In the genomic region with DNA sequence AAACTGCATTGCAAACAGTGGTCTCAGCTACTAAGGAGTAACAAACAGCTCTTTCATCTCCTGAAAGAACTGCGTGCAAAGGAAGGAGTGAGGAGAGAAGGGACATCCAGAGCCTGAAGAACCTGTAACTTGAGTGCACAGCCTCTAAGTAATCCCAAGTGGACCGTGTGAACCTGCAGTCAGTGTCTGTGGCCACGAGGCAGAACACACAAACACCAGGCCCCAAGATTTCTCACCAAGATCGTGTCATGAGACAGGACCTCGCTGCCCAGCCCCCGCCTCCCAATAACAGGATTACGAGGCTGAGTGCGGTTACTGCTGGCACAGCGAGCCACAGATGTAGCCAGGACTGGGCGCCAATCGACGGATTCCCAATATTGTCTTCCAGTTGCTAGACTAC, we compare ENCODE assay signal across 10 cellular contexts.
A peak's percentile ranks its signal among the peaks of the same experiment; 100 is the strongest.
DNase-seq lines count a peak whose midpoint lies in the region; ATAC-seq and TF ChIP-seq lines count a peak whose summit lies in the region.
"Had no signal": no experiment of that assay in that cellular context is flagged by ENCODE, and none has a peak within 500 bp of the region (broad histone marks: within the 10 kb centered on the region; RNA-seq: fewer than 3 reads in every experiment).

No MANE protein-coding gene starts in this region.

- no peak overlapping the region for H3K4me3 ChIP-seq in colonic mucosa
- H3K4me3 ChIP-seq in right lobe of liver = no peak overlapping the region
- H3K4me3 ChIP-seq in stomach smooth muscle (ENCODE audit: low read length in 2 of 2) = no peak overlapping the region

- intact Hi-C loops in colonic mucosa (cut with DNase I) (no loop called here), right lobe of liver (cut with DNase I) (no loop called here)

- no peaks in the 10 kb centered on the region for H3K9me3 ChIP-seq in colonic mucosa
- H3K9me3 ChIP-seq in right lobe of liver = no peaks in the 10 kb centered on the region
- H3K9me3 ChIP-seq in stomach smooth muscle (ENCODE audit: control insufficient read depth in 2 of 2, low read length in 2 of 2) = no peaks in the 10 kb centered on the region

- no peaks in the 10 kb centered on the region for H3K36me3 Mint-ChIP-seq in activated naive CD8-positive, alpha-beta T cell treated with anti-CD3 and anti-CD28 coated beads, Interleukin-2, amount 50 U/mL, for 24 hours (ENCODE audit: low read depth)
- H3K36me3 Mint-ChIP-seq: activated naive CD4-positive, alpha-beta T cell treated with anti-CD3 and anti-CD28 coated beads, Interleukin-2, amount 50 U/mL, for 24 hours had no signal

- TF ChIP-seq POLR2A in right lobe of liver (IDR thresholded peaks at IDR 0.05) = no peak

- peak overlapping the region; percentile 79 for H3K27ac ChIP-seq in colonic mucosa
- H3K27ac ChIP-seq in right lobe of liver = peak overlapping the region; percentile 77 to 99 (median 98)
- H3K27ac ChIP-seq in stomach smooth muscle (ENCODE audit: low read length) = peak overlapping the region; percentile 60

- DNase-seq in M059J (ENCODE audit: low read depth) (peak; percentile 62), colonic mucosa (peak; percentile 38), right lobe of liver (peak; percentile 71 to 80 (median 79)), mesenteric fat pad (ENCODE audit: low spot score) (no peak)
- DNase-seq in stimulated activated CD4-positive, alpha-beta T cell treated with anti-CD3 and anti-CD28 coated beads, Interleukin-4, amount 100 ng/mL, for 1 hour = no peak
- DNase-seq in activated naive CD8-positive, alpha-beta T cell treated with anti-CD3 and anti-CD28 coated beads, Interleukin-2, amount 50 U/mL, for 24 hours = no peak
- DNase-seq: NCI-H2107 had no signal

- H3K9ac ChIP-seq in colonic mucosa (ENCODE audit: low read depth in 2 of 2, low read length in 2 of 2) (peak overlapping the region in 1 of 2 donors; percentile 36), stomach smooth muscle (ENCODE audit: low read length in 2 of 2) (no peak overlapping the region)

- no peaks in the 10 kb centered on the region for H3K27me3 ChIP-seq in colonic mucosa
- H3K27me3 ChIP-seq in right lobe of liver = no peaks in the 10 kb centered on the region
- no peaks in the 10 kb centered on the region for H3K27me3 ChIP-seq in stomach smooth muscle (ENCODE audit: control insufficient read depth in 1 of 2, insufficient read depth in 2 of 2, low read length in 2 of 2)

- no peaks in the 10 kb centered on the region for H3K4me1 Mint-ChIP-seq in activated naive CD8-positive, alpha-beta T cell treated with anti-CD3 and anti-CD28 coated beads, Interleukin-2, amount 50 U/mL, for 24 hours
- H3K4me1 Mint-ChIP-seq: activated naive CD4-positive, alpha-beta T cell treated with anti-CD3 and anti-CD28 coated beads, Interleukin-2, amount 50 U/mL, for 24 hours had no signal

- H3K36me3 ChIP-seq in colonic mucosa (no peaks in the 10 kb centered on the region), right lobe of liver (no peaks in the 10 kb centered on the region), stomach smooth muscle (ENCODE audit: control insufficient read depth in 2 of 2, insufficient read depth in 2 of 2, low read length in 2 of 2) (no peaks in the 10 kb centered on the region)

- H3K4me1 ChIP-seq in colonic mucosa (peaks cover 8% of the 10 kb centered on the region), right lobe of liver (peaks cover 0 to 84% (median 50%) of the 10 kb centered on the region in 4 donors), stomach smooth muscle (ENCODE audit: control insufficient read depth, insufficient read depth, low read length) (peaks cover 27% of the 10 kb centered on the region)

- WGBS in right lobe of liver (ENCODE audit: insufficient coverage, low coverage, low lambda C conversion rate, missing lambda C conversion rate) = 27% methylated on average over 4 of the region's 12 CpGs

- peak; percentile 10 to 31 (median 17) for ATAC-seq in right lobe of liver
- ATAC-seq in GM21528 (IDR thresholded peaks at IDR 0.05; ENCODE audit: low FRiP score, unreplicated experiment) = no peak
- ATAC-seq in activated naive CD8-positive, alpha-beta T cell treated with anti-CD3 and anti-CD28 coated beads, Interleukin-2, amount 50 U/mL, for 24 hours = no peak

- H3K27me3 Mint-ChIP-seq in activated naive CD8-positive, alpha-beta T cell treated with anti-CD3 and anti-CD28 coated beads, Interleukin-2, amount 50 U/mL, for 24 hours = peaks cover 9% of the 10 kb centered on the region
- H3K27me3 Mint-ChIP-seq: activated naive CD4-positive, alpha-beta T cell treated with anti-CD3 and anti-CD28 coated beads, Interleukin-2, amount 50 U/mL, for 24 hours had no signal

- no peak overlapping the region for H3K27ac Mint-ChIP-seq in activated naive CD8-positive, alpha-beta T cell treated with anti-CD3 and anti-CD28 coated beads, Interleukin-2, amount 50 U/mL, for 24 hours
- H3K27ac Mint-ChIP-seq: activated naive CD4-positive, alpha-beta T cell treated with anti-CD3 and anti-CD28 coated beads, Interleukin-2, amount 50 U/mL, for 24 hours had no signal

- H3K4me3 Mint-ChIP-seq in activated naive CD8-positive, alpha-beta T cell treated with anti-CD3 and anti-CD28 coated beads, Interleukin-2, amount 50 U/mL, for 24 hours = no peak overlapping the region
- H3K4me3 Mint-ChIP-seq: activated naive CD4-positive, alpha-beta T cell treated with anti-CD3 and anti-CD28 coated beads, Interleukin-2, amount 50 U/mL, for 24 hours had no signal

- no peaks in the 10 kb centered on the region for H3K9me3 Mint-ChIP-seq in activated naive CD8-positive, alpha-beta T cell treated with anti-CD3 and anti-CD28 coated beads, Interleukin-2, amount 50 U/mL, for 24 hours
- H3K9me3 Mint-ChIP-seq: activated naive CD4-positive, alpha-beta T cell treated with anti-CD3 and anti-CD28 coated beads, Interleukin-2, amount 50 U/mL, for 24 hours had no signal

- TF ChIP-seq CTCF in colonic mucosa (IDR thresholded peaks at IDR 0.05) (no peak), right lobe of liver (IDR thresholded peaks at IDR 0.05) (no peak)

Comparison
In these comparisons a context has a peak if more than half of its experiments do, and no peak if none do; other contexts are left out.
1. DNase-seq: peak in M059J (single experiment), colonic mucosa (single experiment) and right lobe of liver (3 of 3); none in stimulated activated CD4-positive, alpha-beta T cell treated with anti-CD3 and anti-CD28 coated beads, Interleukin-4, amount 100 ng/mL, for 1 hour (single experiment), mesenteric fat pad (single experiment) and activated naive CD8-positive, alpha-beta T cell treated with anti-CD3 and anti-CD28 coated beads, Interleukin-2, amount 50 U/mL, for 24 hours (single experiment).
2. ATAC-seq: peak in right lobe of liver (4 of 4); none in GM21528 (single experiment) and activated naive CD8-positive, alpha-beta T cell treated with anti-CD3 and anti-CD28 coated beads, Interleukin-2, amount 50 U/mL, for 24 hours (single experiment).
3. Peak in every context shown above with its lines, with median percentiles within 50 percentile points of each other: H3K27ac ChIP-seq.